27 cellular contexts compared by ENCODE assay signal in genomic region chr4:141246683-141247429, GRCh38. TPM values are rescaled to one million over a fixed set of nuclear protein-coding genes. Genes with fewer than 3 reads are reported as not detected.
DNase-seq lines count a peak whose midpoint lies in the region; ATAC-seq, FAIRE-seq and TF ChIP-seq lines count a peak whose summit lies in the region.
"Had no signal": no experiment of that assay in that cellular context is flagged by ENCODE, and none has a peak within 500 bp of the region (broad histone marks: within the 10 kb centered on the region; RNA-seq: fewer than 3 reads in every experiment).

No MANE protein-coding gene starts in this region.

- H3K4me2 ChIP-seq in smooth muscle cell: no peak overlapping the region
- H3K4me2 ChIP-seq: A549 had no signal

- H3K79me2 ChIP-seq in smooth muscle cell (ENCODE audit: low read depth): no peaks in the 10 kb centered on the region

- peak; percentile 79 for ATAC-seq in activated CD8-positive, alpha-beta T cell treated with anti-CD3 and anti-CD28 coated beads for 36 hours
- no peak for ATAC-seq in activated CD8-positive, alpha-beta T cell treated with anti-CD3 and anti-CD28 coated beads, Interleukin-2, amount 10 ng/mL, durations not matched to agents 7 days and 5 days
- no peak for ATAC-seq in GM18498 (IDR thresholded peaks at IDR 0.05; ENCODE audit: unreplicated experiment)
- ATAC-seq: A549; GM12878; HCT116; naive thymus-derived CD4-positive, alpha-beta T cell; T-helper 17 cell had no signal

- H2AFZ ChIP-seq in smooth muscle cell (ENCODE audit: low read depth): no peak overlapping the region

- no peak for TF ChIP-seq CTCF in activated CD8-positive, alpha-beta T cell treated with anti-CD3 and anti-CD28 coated beads for 36 hours (IDR thresholded peaks at IDR 0.05)
- TF ChIP-seq CTCF in choroid plexus epithelial cell (conservative IDR thresholded peaks at IDR 0.05; ENCODE audit: low read depth, low read length) (no peak), smooth muscle cell (IDR thresholded peaks at IDR 0.05; ENCODE audit: borderline replicate concordance, insufficient read depth, poor library complexity, severe bottlenecking) (no peak)

- no peak overlapping the region for H3K4me3 Mint-ChIP-seq in activated CD8-positive, alpha-beta T cell treated with anti-CD3 and anti-CD28 coated beads for 36 hours
- H3K4me3 Mint-ChIP-seq in activated CD8-positive, alpha-beta T cell treated with anti-CD3 and anti-CD28 coated beads, Interleukin-2, amount 10 ng/mL, durations not matched to agents 7 days and 5 days: no peak overlapping the region
- H3K4me3 Mint-ChIP-seq: activated naive CD8-positive, alpha-beta T cell; T-helper 17 cell had no signal

- peak overlapping the region; percentile 18 for H3K27ac ChIP-seq in smooth muscle cell (ENCODE audit: low read depth)
- H3K27ac ChIP-seq: A549, epithelial cell of prostate, left lung, Peyer's patch, spleen, testis, vagina had no signal

- no peaks in the 10 kb centered on the region for H3K36me3 ChIP-seq in smooth muscle cell (ENCODE audit: low read depth)
- H3K36me3 ChIP-seq: left lung, Peyer's patch, spleen, vagina had no signal

- H3K4me3 ChIP-seq in choroid plexus epithelial cell (ENCODE audit: low read depth, low read length): no peak overlapping the region
- H3K4me3 ChIP-seq in smooth muscle cell: no peak overlapping the region
- H3K4me3 ChIP-seq: A549, GM12878, left lung, Peyer's patch, spleen, testis, vagina had no signal

- DNase-seq in activated CD8-positive, alpha-beta T cell treated with anti-CD3 and anti-CD28 coated beads for 36 hours: no peak
- no peak for DNase-seq in activated CD8-positive, alpha-beta T cell treated with anti-CD3 and anti-CD28 coated beads, Interleukin-2, amount 10 ng/mL, durations not matched to agents 7 days and 5 days
- peak; percentile 13 for DNase-seq in RPMI8226
- DNase-seq in choroid plexus epithelial cell (ENCODE audit: low read depth): peak; percentile 20
- no peak for DNase-seq in smooth muscle cell (lab: John Stamatoyannopoulos, UW; ENCODE audit: unreplicated experiment)
- DNase-seq in HTR-8/SVneo (ENCODE audit: insufficient read length, low spot score): no peak
- no peak for DNase-seq in NCI-H2196 (lab: John Stamatoyannopoulos, UW; ENCODE audit: unreplicated experiment)
- DNase-seq: activated CD4-positive, alpha-beta T cell treated with anti-CD3 and anti-CD28 coated beads, Interleukin-2, amount 10 ng/mL, durations not matched to agents 24 days and 14 days; COR-L47; left lung; naive thymus-derived CD4-positive, alpha-beta T cell; NCI-H1436; NCI-H524 treated with DMSO at 0.1 percent for 48 hours; nucleus accumbens; Peyer's patch; spleen; stimulated activated CD4-positive, alpha-beta T cell treated with anti-CD3 and anti-CD28 coated beads, Interleukin-4, amount 100 ng/mL, for 1 hour; stimulated activated naive CD4-positive, alpha-beta T cell; T-helper 17 cell; testis had no signal

- H3K36me3 Mint-ChIP-seq in activated CD8-positive, alpha-beta T cell treated with anti-CD3 and anti-CD28 coated beads for 36 hours (ENCODE audit: low read depth): no peaks in the 10 kb centered on the region
- H3K36me3 Mint-ChIP-seq in activated CD8-positive, alpha-beta T cell treated with anti-CD3 and anti-CD28 coated beads, Interleukin-2, amount 10 ng/mL, durations not matched to agents 7 days and 5 days (ENCODE audit: low read depth): no peaks in the 10 kb centered on the region
- H3K36me3 Mint-ChIP-seq: activated naive CD8-positive, alpha-beta T cell had no signal

- H3K27me3 Mint-ChIP-seq in activated CD8-positive, alpha-beta T cell treated with anti-CD3 and anti-CD28 coated beads for 36 hours: peaks cover 4% of the 10 kb centered on the region
- peaks cover 5% of the 10 kb centered on the region for H3K27me3 Mint-ChIP-seq in activated CD8-positive, alpha-beta T cell treated with anti-CD3 and anti-CD28 coated beads, Interleukin-2, amount 10 ng/mL, durations not matched to agents 7 days and 5 days (ENCODE audit: low read depth)
- H3K27me3 Mint-ChIP-seq: activated naive CD8-positive, alpha-beta T cell had no signal

- no peak overlapping the region for H3K27ac Mint-ChIP-seq in activated CD8-positive, alpha-beta T cell treated with anti-CD3 and anti-CD28 coated beads for 36 hours
- H3K27ac Mint-ChIP-seq in activated CD8-positive, alpha-beta T cell treated with anti-CD3 and anti-CD28 coated beads, Interleukin-2, amount 10 ng/mL, durations not matched to agents 7 days and 5 days: no peak overlapping the region
- H3K27ac Mint-ChIP-seq: activated naive CD8-positive, alpha-beta T cell; T-helper 17 cell had no signal

- intact Hi-C loops in activated CD8-positive, alpha-beta T cell treated with anti-CD3 and anti-CD28 coated beads for 36 hours (cut with micrococcal nuclease): no loop called here

- no peaks in the 10 kb centered on the region for H3K4me1 ChIP-seq in smooth muscle cell (ENCODE audit: low read depth)
- H3K4me1 ChIP-seq: left lung, Peyer's patch, spleen, testis, vagina had no signal

- no peaks in the 10 kb centered on the region for H3F3A ChIP-seq in smooth muscle cell (ENCODE audit: low read depth)

- CTCF ChIA-PET in activated CD8-positive, alpha-beta T cell treated with anti-CD3 and anti-CD28 coated beads for 36 hours (lab: Charles Lee): no interaction called here
- CTCF ChIA-PET in activated CD8-positive, alpha-beta T cell treated with anti-CD3 and anti-CD28 coated beads, Interleukin-2, amount 10 ng/mL, durations not matched to agents 7 days and 5 days (lab: Charles Lee): no interaction called here

- no peaks in the 10 kb centered on the region for H3K9me3 ChIP-seq in smooth muscle cell (replicated peaks; ENCODE audit: low read depth)
- H3K9me3 ChIP-seq: A549, Peyer's patch, testis, vagina had no signal

- no peak for FAIRE-seq in HTR-8/SVneo (lab: Jason Lieb, UNC)
- FAIRE-seq: A549, GM12878 had no signal

- WGBS in smooth muscle cell (ENCODE audit: low lambda C conversion rate): 80% methylated on average over 2 of the region's 2 CpGs

- POLR2A ChIA-PET in activated CD8-positive, alpha-beta T cell treated with anti-CD3 and anti-CD28 coated beads for 36 hours (lab: Charles Lee): interaction anchor here (1.1 kb wide), 1 partner anchor 94 kb away, joined by 4 read pairs; no protein-coding TSS in a partner anchor
- POLR2A ChIA-PET in activated CD8-positive, alpha-beta T cell treated with anti-CD3 and anti-CD28 coated beads, Interleukin-2, amount 10 ng/mL, durations not matched to agents 7 days and 5 days (lab: Charles Lee): interaction anchor here (0.6 kb wide), 2 partner anchors 54 to 901 kb away, joined by 4 read pairs; no protein-coding TSS in a partner anchor

- no peaks in the 10 kb centered on the region for H3K27me3 ChIP-seq in smooth muscle cell (ENCODE audit: low read depth)
- H3K27me3 ChIP-seq: left lung, Peyer's patch, spleen, testis, vagina had no signal

- H3K9me3 Mint-ChIP-seq in activated CD8-positive, alpha-beta T cell treated with anti-CD3 and anti-CD28 coated beads for 36 hours: no peaks in the 10 kb centered on the region
- H3K9me3 Mint-ChIP-seq in activated CD8-positive, alpha-beta T cell treated with anti-CD3 and anti-CD28 coated beads, Interleukin-2, amount 10 ng/mL, durations not matched to agents 7 days and 5 days (ENCODE audit: insufficient read depth): no peaks in the 10 kb centered on the region
- H3K9me3 Mint-ChIP-seq: activated CD4-positive, alpha-beta T cell treated with anti-CD3 and anti-CD28 coated beads, Interleukin-2, amount 10 ng/mL, durations not matched to agents 24 days and 14 days had no signal

- no peaks in the 10 kb centered on the region for H4K20me1 ChIP-seq in smooth muscle cell (ENCODE audit: low read depth)

- H3K4me1 Mint-ChIP-seq in activated CD8-positive, alpha-beta T cell treated with anti-CD3 and anti-CD28 coated beads for 36 hours (ENCODE audit: low read depth): peaks cover 4% of the 10 kb centered on the region
- H3K4me1 Mint-ChIP-seq in activated CD8-positive, alpha-beta T cell treated with anti-CD3 and anti-CD28 coated beads, Interleukin-2, amount 10 ng/mL, durations not matched to agents 7 days and 5 days (ENCODE audit: low read depth): peaks cover 25% of the 10 kb centered on the region
- H3K4me1 Mint-ChIP-seq: T-helper 17 cell had no signal

- no peak overlapping the region for H3K9ac ChIP-seq in smooth muscle cell (ENCODE audit: low read depth)

RNA-seq across cellular contexts. Expression of gene ZNF330, which starts 26.2 kb away (rescaled TPM):
- total RNA-seq in activated CD8-positive, alpha-beta T cell treated with anti-CD3 and anti-CD28 coated beads for 36 hours: 10 to 100 TPM; 65.1 to 81.9 TPM
- total RNA-seq in activated CD8-positive, alpha-beta T cell treated with anti-CD3 and anti-CD28 coated beads, Interleukin-2, amount 10 ng/mL, durations not matched to agents 7 days and 5 days: 10 to 100 TPM; 37.1 to 42.7 TPM
- 21.3 and 26.8 TPM in 2 replicates for total RNA-seq in smooth muscle cell
- 19.0 and 23.8 TPM in 2 replicates for polyA plus RNA-seq in smooth muscle cell

Comparison
In these comparisons a context has a peak if more than half of its experiments do, and no peak if none do; other contexts are left out.
1. DNase-seq: peak in RPMI8226 (single experiment) and choroid plexus epithelial cell (single experiment); none in activated CD8-positive, alpha-beta T cell treated with anti-CD3 and anti-CD28 coated beads for 36 hours (single experiment), activated CD8-positive, alpha-beta T cell treated with anti-CD3 and anti-CD28 coated beads, Interleukin-2, amount 10 ng/mL, durations not matched to agents 7 days and 5 days (single experiment), smooth muscle cell (single experiment), HTR-8/SVneo (single experiment) and NCI-H2196 (single experiment).